ENCODE assay signal across 10 cellular contexts in the genomic region with DNA sequence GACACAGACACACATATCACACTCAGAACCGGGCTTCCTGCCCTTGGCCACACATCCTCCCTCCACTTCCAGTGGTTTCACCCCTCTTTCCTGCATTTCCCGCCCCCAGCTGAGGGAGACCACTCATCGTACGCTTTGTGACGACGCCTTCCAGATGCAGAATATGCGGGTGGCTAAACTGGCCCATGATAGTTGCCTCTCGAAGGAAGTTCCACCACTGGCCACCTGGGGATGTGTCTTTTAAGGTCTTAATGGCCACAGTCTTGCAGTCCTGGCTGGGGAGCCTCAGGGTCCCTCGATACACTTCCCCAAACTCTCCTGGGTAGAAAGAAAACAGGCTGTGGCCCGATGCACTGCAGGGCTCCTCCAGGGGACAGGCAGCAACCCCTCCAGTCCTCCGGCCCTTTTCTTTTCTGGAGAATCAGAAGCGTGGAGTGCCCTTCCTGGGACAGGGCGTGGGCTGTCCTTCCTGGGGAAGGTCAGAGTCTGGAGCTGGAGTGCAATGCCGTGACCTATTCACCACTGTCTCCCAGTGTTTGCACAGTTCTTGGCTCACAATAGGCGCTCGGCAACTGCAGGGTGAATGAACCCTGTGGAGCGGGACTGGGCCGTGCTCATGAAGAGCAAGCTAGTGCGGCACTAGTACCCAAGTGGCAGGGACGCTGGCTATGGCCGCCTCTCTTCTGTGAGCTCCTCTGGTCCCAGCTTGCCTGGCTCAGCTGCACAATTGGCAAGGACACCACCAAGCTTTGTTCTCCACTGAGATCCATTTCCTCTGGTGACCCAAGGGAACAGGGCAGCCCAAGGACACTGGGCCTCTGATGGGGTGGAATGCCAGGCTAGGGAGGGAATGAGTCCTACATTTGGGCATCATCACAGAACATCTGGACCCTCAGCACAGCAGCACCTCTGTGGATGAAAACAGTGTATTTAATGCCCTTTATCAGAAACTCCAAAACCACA. TPM values are rescaled to one million over a fixed set of nuclear protein-coding genes. Genes with fewer than 3 reads are reported as not detected.
DNase-seq lines count a peak whose midpoint lies in the region; ATAC-seq, FAIRE-seq and TF ChIP-seq lines count a peak whose summit lies in the region.
"Had no signal": no experiment of that assay in that cellular context is flagged by ENCODE, and none has a peak within 500 bp of the region (broad histone marks: within the 10 kb centered on the region; RNA-seq: fewer than 3 reads in every experiment).

No MANE protein-coding gene starts in this region.

- peaks cover 8% of the 10 kb centered on the region for H4K20me1 ChIP-seq in keratinocyte (ENCODE audit: control insufficient read depth, extremely low read depth, insufficient read depth, low read length)

- H3K36me3 ChIP-seq in keratinocyte (ENCODE audit: control insufficient read depth in 2 of 2, extremely low read depth in 1 of 2, insufficient read depth in 2 of 2, low read length in 2 of 2): peaks cover 33 to 35% of the 10 kb centered on the region in 2 experiments

- H3K27me3 ChIP-seq in keratinocyte (ENCODE audit: control insufficient read depth, extremely low read depth, insufficient read depth, low read length): no peaks in the 10 kb centered on the region
- H3K27me3 ChIP-seq: tibial artery had no signal

- no peak overlapping the region for H3K4me3 ChIP-seq in keratinocyte (ENCODE audit: control insufficient read depth in 2 of 3, extremely low read depth in 1 of 3, insufficient read depth in 2 of 3, low read depth in 1 of 3, low read length in 3 of 3)
- H3K4me3 ChIP-seq: tibial artery had no signal

- no peak overlapping the region for H3K27ac ChIP-seq in keratinocyte (ENCODE audit: control insufficient read depth, insufficient read depth, low read length)
- H3K27ac ChIP-seq: tibial artery had no signal

- H3K4me1 Mint-ChIP-seq in stimulated activated naive CD8-positive, alpha-beta T cell treated with anti-CD3 and anti-CD28 coated beads, Interleukin-15, amount 100 ng/mL, for 72 hours: peaks cover 7% of the 10 kb centered on the region
- no peaks in the 10 kb centered on the region for H3K4me1 Mint-ChIP-seq in WTC11

- peak overlapping the region; percentile 38 to 78 for H3K27ac Mint-ChIP-seq in stimulated activated naive CD8-positive, alpha-beta T cell treated with anti-CD3 and anti-CD28 coated beads, Interleukin-15, amount 100 ng/mL, for 72 hours
- H3K27ac Mint-ChIP-seq in WTC11: peak overlapping the region; percentile 53

- no peak overlapping the region for H3K4me3 Mint-ChIP-seq in stimulated activated naive CD8-positive, alpha-beta T cell treated with anti-CD3 and anti-CD28 coated beads, Interleukin-15, amount 100 ng/mL, for 72 hours
- no peak overlapping the region for H3K4me3 Mint-ChIP-seq in WTC11

- CTCF ChIA-PET in WTC11 (lab: Charles Lee): interaction anchor here (2.4 kb wide), 1 partner anchor 13 kb away, joined by 9 read pairs; a partner anchor contains a TSS

- H3K36me3 Mint-ChIP-seq in WTC11: peaks cover 89% of the 10 kb centered on the region

- no peak for DNase-seq in stimulated activated naive CD8-positive, alpha-beta T cell treated with anti-CD3 and anti-CD28 coated beads, Interleukin-15, amount 100 ng/mL, for 72 hours
- DNase-seq in stimulated activated naive CD8-positive, alpha-beta T cell treated with anti-CD3 and anti-CD28 coated beads, Interleukin-15, Interleukin-2, amounts not matched to agents 100 U/mL and 50 U/mL, for 24 hours: no peak
- no peak for DNase-seq in WTC11 (ENCODE audit: low spot score)
- DNase-seq in keratinocyte (ENCODE audit: low read depth, low spot score): no peak
- DNase-seq in glomerular visceral epithelial cell (ENCODE audit: extremely low spot score): no peak
- DNase-seq in activated CD8-positive, alpha-beta memory T cell treated with anti-CD3 and anti-CD28 coated beads for 24 hours: no peak
- no peak for DNase-seq in cerebellar cortex (ENCODE audit: low spot score)

- dilution Hi-C loops in keratinocyte (cut with MboI; ENCODE audit: extremely low pct_ligation_motif_present, low sequenced_read_pairs): no loop called here

- no peaks in the 10 kb centered on the region for H3K9me1 ChIP-seq in keratinocyte (ENCODE audit: control insufficient read depth, extremely low read depth, insufficient read depth, low read length)

- peak; percentile 31 for ATAC-seq in stimulated activated naive CD8-positive, alpha-beta T cell treated with anti-CD3 and anti-CD28 coated beads, Interleukin-15, amount 100 ng/mL, for 72 hours
- ATAC-seq in stimulated activated naive CD8-positive, alpha-beta T cell treated with anti-CD3 and anti-CD28 coated beads, Interleukin-15, Interleukin-2, amounts not matched to agents 100 U/mL and 50 U/mL, for 24 hours: no peak
- ATAC-seq in WTC11 (peak; percentile 11; the same call in 1 of the 2 replicates), HG03025 (IDR thresholded peaks at IDR 0.05; ENCODE audit: low FRiP score, unreplicated experiment) (no peak)

- peaks cover 4% of the 10 kb centered on the region for H3K4me1 ChIP-seq in keratinocyte (ENCODE audit: control insufficient read depth, extremely low read depth, insufficient read depth, low read length)

- no peak overlapping the region for H2AFZ ChIP-seq in keratinocyte (ENCODE audit: control insufficient read depth, low read length)

- H3K9me3 ChIP-seq in keratinocyte (ENCODE audit: control insufficient read depth, low read depth, low read length): no peaks in the 10 kb centered on the region
- H3K9me3 ChIP-seq: tibial artery had no signal

- no peak for FAIRE-seq in keratinocyte (lab: Jason Lieb, UNC)

- POLR2A ChIA-PET in WTC11 (lab: Charles Lee): no interaction called here

- H3K9me3 Mint-ChIP-seq in stimulated activated naive CD8-positive, alpha-beta T cell treated with anti-CD3 and anti-CD28 coated beads, Interleukin-15, amount 100 ng/mL, for 72 hours: no peaks in the 10 kb centered on the region
- no peaks in the 10 kb centered on the region for H3K9me3 Mint-ChIP-seq in WTC11

- H3K4me2 ChIP-seq in keratinocyte (ENCODE audit: control insufficient read depth, extremely low read depth, insufficient read depth, low read depth, low read length): no peak overlapping the region

- H3K9ac ChIP-seq in keratinocyte (ENCODE audit: control insufficient read depth, extremely low read depth, insufficient read depth, low read length): no peak overlapping the region

- no peaks in the 10 kb centered on the region for H3K27me3 Mint-ChIP-seq in stimulated activated naive CD8-positive, alpha-beta T cell treated with anti-CD3 and anti-CD28 coated beads, Interleukin-15, amount 100 ng/mL, for 72 hours
- H3K27me3 Mint-ChIP-seq in WTC11 (ENCODE audit: low read depth): no peaks in the 10 kb centered on the region

- H3K79me2 ChIP-seq in keratinocyte (ENCODE audit: control insufficient read depth, insufficient read depth, low read length): no peaks in the 10 kb centered on the region

- TF ChIP-seq CTCF in WTC11 (IDR thresholded peaks at IDR 0.05) (no peak), keratinocyte (optimal IDR thresholded peaks at IDR 0.05 in 1 of 3, IDR thresholded peaks at IDR 0.05 in 1 of 3, conservative IDR thresholded peaks at IDR 0.05 in 1 of 3; ENCODE audit: extremely low read depth in 1 of 3, insufficient read depth in 2 of 3, low read length in 3 of 3) (peak in 2 of 3 experiments; percentile 19 to 25)

RNA-seq across cellular contexts. Expression of a gene that starts 13.2 kb away (rescaled TPM):
- 159 to 203 TPM (median 162 TPM) in 3 replicates for total RNA-seq in WTC11 (2021)
- 24.6 to 37.1 TPM (median 31.9 TPM) in 3 replicates for polyA plus RNA-seq in keratinocyte
- 20.1 TPM for polyA plus RNA-seq in keratinocyte (2011; ENCODE audit: low read depth)
- 9.5 and 11.8 TPM in 2 replicates for polyA plus RNA-seq in keratinocyte (2011; cell fraction: cytosol; rRNA removed)
- polyA plus RNA-seq in keratinocyte (2011; cell fraction: nucleus; rRNA removed): 51.7 and 60.6 TPM in 2 replicates
- polyA plus RNA-seq in keratinocyte (2012; ENCODE audit: low replicate concordance): 23.0 and 34.4 TPM in 2 replicates
- polyA minus RNA-seq in keratinocyte: 44.3 to 50.0 TPM (median 49.9 TPM) in 3 replicates
- 21.5 TPM for polyA minus RNA-seq in keratinocyte (2011; cell fraction: cytosol; rRNA and poly(A)+ RNA removed)
- 40.5 and 44.2 TPM in 2 replicates for polyA minus RNA-seq in keratinocyte (2011; cell fraction: nucleus; rRNA and poly(A)+ RNA removed)

RNA-seq across cellular contexts. Expression of a gene that starts 14.3 kb away (rescaled TPM):
- 166 to 179 TPM (median 167 TPM) in 3 replicates for total RNA-seq in WTC11 (2021)
- 17.6 to 77.8 TPM (median 22.5 TPM) in 3 replicates for polyA plus RNA-seq in keratinocyte
- polyA plus RNA-seq in keratinocyte (2011; ENCODE audit: low read depth): 43.5 TPM
- polyA plus RNA-seq in keratinocyte (2011; cell fraction: cytosol; rRNA removed): 58.1 and 116 TPM in 2 replicates
- 102 and 140 TPM in 2 replicates for polyA plus RNA-seq in keratinocyte (2011; cell fraction: nucleus; rRNA removed)
- polyA plus RNA-seq in keratinocyte (2012; ENCODE audit: low replicate concordance): 129 and 217 TPM in 2 replicates
- 42.3 to 427 TPM (median 56.3 TPM) in 3 replicates for polyA minus RNA-seq in keratinocyte
- 202 TPM for polyA minus RNA-seq in keratinocyte (2011; cell fraction: cytosol; rRNA and poly(A)+ RNA removed)
- 53.6 and 67.5 TPM in 2 replicates for polyA minus RNA-seq in keratinocyte (2011; cell fraction: nucleus; rRNA and poly(A)+ RNA removed)

RNA-seq across cellular contexts. Expression of a gene that starts 33.0 kb away (rescaled TPM):
- 24.0 to 26.3 TPM (median 25.3 TPM) in 3 replicates for total RNA-seq in WTC11 (2021)
- polyA plus RNA-seq in keratinocyte: 0.12 to 0.24 TPM (median 0.21 TPM) in 3 replicates
- not detected for polyA plus RNA-seq in keratinocyte (2011; ENCODE audit: low read depth)
- polyA plus RNA-seq in keratinocyte (2011; cell fraction: cytosol; rRNA removed): 0.12 and 0.16 TPM in 2 replicates
- polyA plus RNA-seq in keratinocyte (2011; cell fraction: nucleus; rRNA removed): 0.23 and 0.28 TPM in 2 replicates
- polyA plus RNA-seq in keratinocyte (2012; ENCODE audit: low replicate concordance): 0.09 TPM in 1 of 2 replicates, not detected in the other
- polyA minus RNA-seq in keratinocyte: 0.20 to 0.43 TPM (median 0.38 TPM) in 3 replicates
- polyA minus RNA-seq in keratinocyte (2011; cell fraction: cytosol; rRNA and poly(A)+ RNA removed): not detected
- 0.21 and 0.23 TPM in 2 replicates for polyA minus RNA-seq in keratinocyte (2011; cell fraction: nucleus; rRNA and poly(A)+ RNA removed)

RNA-seq across cellular contexts. Expression of a gene that starts 47.8 kb away (rescaled TPM):
- total RNA-seq in WTC11 (2021): 0.21 to 0.39 TPM (median 0.24 TPM) in 3 replicates
- 0.08 to 0.20 TPM (median 0.17 TPM) in 3 replicates for polyA plus RNA-seq in keratinocyte
- polyA plus RNA-seq in keratinocyte (2011; ENCODE audit: low read depth): not detected
- not detected in 2 replicates for polyA plus RNA-seq in keratinocyte (2011; cell fraction: cytosol; rRNA removed)
- 0.27 and 0.56 TPM in 2 replicates for polyA plus RNA-seq in keratinocyte (2011; cell fraction: nucleus; rRNA removed)
- polyA plus RNA-seq in keratinocyte (2012; ENCODE audit: low replicate concordance): 0.18 TPM in 1 of 2 replicates, not detected in the other
- polyA minus RNA-seq in keratinocyte: 0.63 to 2.3 TPM in 2 of 3 replicates, not detected in the other
- not detected for polyA minus RNA-seq in keratinocyte (2011; cell fraction: cytosol; rRNA and poly(A)+ RNA removed)
- polyA minus RNA-seq in keratinocyte (2011; cell fraction: nucleus; rRNA and poly(A)+ RNA removed): 1.4 and 3.3 TPM in 2 replicates
- polyA plus RNA-seq: esophagus had no signal

Comparison
In these comparisons a context has a peak if more than half of its experiments do, and no peak if none do; other contexts are left out.
1. ATAC-seq: peak in stimulated activated naive CD8-positive, alpha-beta T cell treated with anti-CD3 and anti-CD28 coated beads, Interleukin-15, amount 100 ng/mL, for 72 hours (single experiment) and WTC11 (single experiment); none in stimulated activated naive CD8-positive, alpha-beta T cell treated with anti-CD3 and anti-CD28 coated beads, Interleukin-15, Interleukin-2, amounts not matched to agents 100 U/mL and 50 U/mL, for 24 hours (single experiment) and HG03025 (single experiment).